27 cellular contexts compared by ENCODE assay signal in genomic region chr10:24748214-24748613, GRCh38.
"Had no signal": no experiment of that assay in that cellular context is flagged by ENCODE, and none has a peak within 500 bp of the region (broad histone marks: within the 10 kb centered on the region; RNA-seq: fewer than 3 reads in every experiment).

No MANE protein-coding gene starts in this region.

- H3K4me3 ChIP-seq: stomach, suprapubic skin, testis, thoracic aorta, thyroid gland, tibial artery, tibial nerve, transverse colon, upper lobe of left lung, upper lobe of right lung, uterus, vagina had no signal

- H3K27me3 ChIP-seq: stomach, suprapubic skin, testis, thyroid gland, tibial artery, tibial nerve, transverse colon, upper lobe of left lung, upper lobe of right lung, uterus, vagina had no signal

- DNase-seq: stimulated activated CD4-positive, alpha-beta T cell treated with anti-CD3 and anti-CD28 coated beads, Interleukin-2, amount 100 ng/mL, for 48 hours; stimulated activated CD4-positive, alpha-beta T cell treated with anti-CD3 and anti-CD28 coated beads, Interleukin-4, amount 100 ng/mL, for 1 hour; stimulated activated CD4-positive, alpha-beta T cell treated with anti-CD3 and anti-CD28 coated beads, Interleukin-4, amount 100 ng/mL, for 24 hours; stimulated activated CD4-positive, alpha-beta T cell treated with anti-CD3 and anti-CD28 coated beads, Interleukin-4, amount 100 ng/mL, for 4 hours; stimulated activated CD8-positive, alpha-beta memory T cell treated with anti-CD3 and anti-CD28 coated beads, Interleukin-4, amount 100 ng/mL, for 48 hours; stimulated activated naive B cell treated with anti-CD40 and anti-IgM and Interleukin-4, amounts not matched to agents 10 μg/mL and 1 μg/mL and 100 μg/mL, for 72 hours; stimulated activated naive CD4-positive, alpha-beta T cell; stimulated activated naive CD4-positive, alpha-beta T cell treated with Interleukin-2 at 50 U/mL for 16 hours; stimulated activated naive CD8-positive, alpha-beta T cell treated with anti-CD3 and anti-CD28 coated beads, Interleukin-15, amount 100 ng/mL, for 72 hours; stimulated activated naive CD8-positive, alpha-beta T cell treated with anti-CD3 and anti-CD28 coated beads, Interleukin-15, Interleukin-2, amounts not matched to agents 100 U/mL and 50 U/mL, for 24 hours; stomach; substantia nigra; testis; thyroid gland; tibial artery; transverse colon; trophoblast cell; upper lobe of left lung; upper lobe of right lung; uterus had no signal

- ATAC-seq: stimulated activated effector memory CD8-positive, alpha-beta T cell treated with anti-CD3 and anti-CD28 coated beads, Interleukin-12 subunit alpha, Interleukin-12 subunit beta, amount 100 ng/mL, for 72 hours; stimulated activated memory B cell treated with anti-CD40 and anti-IgM and Interleukin-4, amounts not matched to agents 10 μg/mL and 1 μg/mL and 100 μg/mL, for 72 hours; stimulated activated naive B cell treated with anti-CD40 and anti-IgM and Interleukin-4, amounts not matched to agents 10 μg/mL and 1 μg/mL and 100 μg/mL, for 72 hours; stimulated activated naive CD8-positive, alpha-beta T cell treated with anti-CD3 and anti-CD28 coated beads, Interleukin-15, amount 100 ng/mL, for 72 hours; stimulated activated naive CD8-positive, alpha-beta T cell treated with anti-CD3 and anti-CD28 coated beads, Interleukin-15, Interleukin-2, amounts not matched to agents 100 U/mL and 50 U/mL, for 24 hours; upper lobe of right lung had no signal

- H3K36me3 ChIP-seq: stomach, suprapubic skin, thoracic aorta, thyroid gland, tibial artery, tibial nerve, transverse colon, upper lobe of left lung, upper lobe of right lung, uterus, vagina had no signal

- H3K4me1 ChIP-seq: stomach, suprapubic skin, testis, thyroid gland, tibial artery, tibial nerve, upper lobe of right lung, uterus, vagina had no signal

- FAIRE-seq: urothelium cell line had no signal

- H3K9me3 ChIP-seq: stomach, suprapubic skin, testis, thoracic aorta, thyroid gland, tibial artery, tibial nerve, transverse colon, upper lobe of left lung, upper lobe of right lung, uterus, vagina had no signal

- H3K27ac ChIP-seq: stomach, suprapubic skin, testis, thoracic aorta, thyroid gland, tibial artery, tibial nerve, transverse colon, upper lobe of left lung, upper lobe of right lung, uterus, vagina had no signal
